ENCODE assay signal across 2 cellular contexts in the genomic region with DNA sequence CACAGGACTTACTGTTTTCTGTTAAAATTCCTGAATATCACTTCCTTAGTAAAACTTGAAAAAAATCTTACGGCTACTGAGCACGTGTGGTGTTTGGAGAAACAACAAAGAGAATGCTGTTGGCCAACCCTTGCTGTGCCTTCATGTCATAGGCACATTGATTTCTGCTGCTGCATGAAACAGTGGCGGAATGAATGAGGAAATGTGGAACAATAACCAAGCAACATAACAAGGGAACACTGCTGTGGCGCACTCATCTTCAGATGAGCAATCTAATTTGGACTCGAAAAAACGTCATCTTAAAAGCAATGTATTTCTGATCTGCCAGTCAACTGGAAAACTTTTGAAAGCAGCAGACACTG.
TF ChIP-seq lines count a peak whose summit lies in the region.

No MANE protein-coding gene starts in this region.

TF ChIP-seq in IMR-90, 13 proteins besides CTCF, POLR2A, EP300 and RAD21:
- TF ChIP-seq MAZ (IDR thresholded peaks at IDR 0.05; ENCODE audit: borderline replicate concordance, low read depth, low read length) (no peak), MXI1 (IDR thresholded peaks at IDR 0.05; ENCODE audit: borderline replicate concordance, low read depth, low read length) (no peak), MAFK (IDR thresholded peaks at IDR 0.05; ENCODE audit: low read depth, low read length) (no peak), CEBPB (IDR thresholded peaks at IDR 0.05; ENCODE audit: low read depth, low read length) (no peak), RFX5 (IDR thresholded peaks at IDR 0.05; ENCODE audit: low read depth, low read length) (no peak), CHD1 (IDR thresholded peaks at IDR 0.05; ENCODE audit: low read depth, low read length) (no peak), NFE2L2 (IDR thresholded peaks at IDR 0.05; ENCODE audit: low read depth, low read length) (no peak), SMC3 (IDR thresholded peaks at IDR 0.05; ENCODE audit: low read depth, low read length) (no peak), BHLHE40 (IDR thresholded peaks at IDR 0.05; ENCODE audit: low read depth, low read length) (no peak), FOS (IDR thresholded peaks at IDR 0.05; ENCODE audit: low read depth, low read length) (no peak)
- TF ChIP-seq, protein P1, sequence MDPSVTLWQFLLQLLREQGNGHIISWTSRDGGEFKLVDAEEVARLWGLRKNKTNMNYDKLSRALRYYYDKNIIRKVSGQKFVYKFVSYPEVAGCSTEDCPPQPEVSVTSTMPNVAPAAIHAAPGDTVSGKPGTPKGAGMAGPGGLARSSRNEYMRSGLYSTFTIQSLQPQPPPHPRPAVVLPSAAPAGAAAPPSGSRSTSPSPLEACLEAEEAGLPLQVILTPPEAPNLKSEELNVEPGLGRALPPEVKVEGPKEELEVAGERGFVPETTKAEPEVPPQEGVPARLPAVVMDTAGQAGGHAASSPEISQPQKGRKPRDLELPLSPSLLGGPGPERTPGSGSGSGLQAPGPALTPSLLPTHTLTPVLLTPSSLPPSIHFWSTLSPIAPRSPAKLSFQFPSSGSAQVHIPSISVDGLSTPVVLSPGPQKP (IDR thresholded peaks at IDR 0.05; ENCODE audit: borderline replicate concordance, low read depth, low read length): no peak

TF ChIP-seq in endothelial cell of umbilical vein, 7 proteins besides CTCF, POLR2A, EP300 and RAD21:
- TF ChIP-seq JUN (IDR thresholded peaks at IDR 0.05; ENCODE audit: borderline replicate concordance, insufficient read depth, insufficient read length, low read depth) (no peak), MAX (IDR thresholded peaks at IDR 0.05; ENCODE audit: insufficient read depth, insufficient read length) (no peak), MYC (IDR thresholded peaks at IDR 0.05; ENCODE audit: low read depth, low read length) (no peak), FOS (IDR thresholded peaks at IDR 0.05; ENCODE audit: borderline replicate concordance, insufficient read depth, low read length) (no peak), EZH2 (IDR thresholded peaks at IDR 0.05; ENCODE audit: borderline replicate concordance, low read depth, low read length, severe bottlenecking) (no peak), GATA2 (IDR thresholded peaks at IDR 0.05; ENCODE audit: insufficient read depth, insufficient read length, low read depth, low read length) (no peak), POLR2AphosphoS5 (IDR thresholded peaks at IDR 0.05; ENCODE audit: insufficient read depth, low read depth, low read length) (no peak)
